In the genomic region with DNA sequence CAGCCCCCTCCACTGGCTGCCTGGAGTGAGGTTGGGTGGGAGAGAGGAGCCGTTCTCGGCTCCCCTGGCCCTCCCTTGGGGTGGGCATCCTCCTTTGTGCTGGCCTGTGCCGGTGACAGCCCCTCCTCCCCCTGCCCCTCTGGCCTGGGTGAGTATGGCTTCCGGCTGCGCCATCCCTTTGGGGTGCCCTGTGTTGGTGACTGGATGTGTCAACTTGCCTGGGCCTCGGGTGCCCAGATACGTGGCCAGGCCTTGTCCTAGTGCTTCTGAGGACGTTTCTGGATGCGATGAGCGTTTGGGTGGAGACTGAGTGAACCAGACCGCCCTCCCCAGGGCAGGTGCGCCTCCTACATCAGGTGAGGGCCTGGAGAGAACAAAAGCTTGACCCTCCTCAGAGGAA, we compare ENCODE assay signal across 1 cellular context.
TF ChIP-seq lines count a peak whose summit lies in the region.

No MANE protein-coding gene starts in this region.

TF ChIP-seq in IMR-90, 13 proteins besides CTCF, POLR2A, EP300 and RAD21:
- TF ChIP-seq RCOR1 (IDR thresholded peaks at IDR 0.05; ENCODE audit: insufficient replicate concordance, low read length): no peak
- TF ChIP-seq, protein P1, sequence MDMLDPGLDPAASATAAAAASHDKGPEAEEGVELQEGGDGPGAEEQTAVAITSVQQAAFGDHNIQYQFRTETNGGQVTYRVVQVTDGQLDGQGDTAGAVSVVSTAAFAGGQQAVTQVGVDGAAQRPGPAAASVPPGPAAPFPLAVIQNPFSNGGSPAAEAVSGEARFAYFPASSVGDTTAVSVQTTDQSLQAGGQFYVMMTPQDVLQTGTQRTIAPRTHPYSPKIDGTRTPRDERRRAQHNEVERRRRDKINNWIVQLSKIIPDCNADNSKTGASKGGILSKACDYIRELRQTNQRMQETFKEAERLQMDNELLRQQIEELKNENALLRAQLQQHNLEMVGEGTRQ (IDR thresholded peaks at IDR 0.05; ENCODE audit: low read depth, low read length): no peak
- TF ChIP-seq, protein P2, sequence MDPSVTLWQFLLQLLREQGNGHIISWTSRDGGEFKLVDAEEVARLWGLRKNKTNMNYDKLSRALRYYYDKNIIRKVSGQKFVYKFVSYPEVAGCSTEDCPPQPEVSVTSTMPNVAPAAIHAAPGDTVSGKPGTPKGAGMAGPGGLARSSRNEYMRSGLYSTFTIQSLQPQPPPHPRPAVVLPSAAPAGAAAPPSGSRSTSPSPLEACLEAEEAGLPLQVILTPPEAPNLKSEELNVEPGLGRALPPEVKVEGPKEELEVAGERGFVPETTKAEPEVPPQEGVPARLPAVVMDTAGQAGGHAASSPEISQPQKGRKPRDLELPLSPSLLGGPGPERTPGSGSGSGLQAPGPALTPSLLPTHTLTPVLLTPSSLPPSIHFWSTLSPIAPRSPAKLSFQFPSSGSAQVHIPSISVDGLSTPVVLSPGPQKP (IDR thresholded peaks at IDR 0.05; ENCODE audit: borderline replicate concordance, low read depth, low read length): no peak
- TF ChIP-seq CEBPB (IDR thresholded peaks at IDR 0.05; ENCODE audit: low read depth, low read length): no peak
- no peak for TF ChIP-seq NFE2L2 (IDR thresholded peaks at IDR 0.05; ENCODE audit: low read depth, low read length)
- no peak for TF ChIP-seq SMC3 (IDR thresholded peaks at IDR 0.05; ENCODE audit: low read depth, low read length)
- no peak for TF ChIP-seq MAZ (IDR thresholded peaks at IDR 0.05; ENCODE audit: borderline replicate concordance, low read depth, low read length)
- no peak for TF ChIP-seq RFX5 (IDR thresholded peaks at IDR 0.05; ENCODE audit: low read depth, low read length)
